ENCODE assay signal across 22 cellular contexts in genomic region chr10:21488246-21488953, GRCh38. TPM values are rescaled to one million over a fixed set of nuclear protein-coding genes. Genes with fewer than 3 reads are reported as not detected.
DNase-seq lines count a peak whose midpoint lies in the region; FAIRE-seq and TF ChIP-seq lines count a peak whose summit lies in the region.
"Had no signal": no experiment of that assay in that cellular context is flagged by ENCODE, and none has a peak within 500 bp of the region (broad histone marks: within the 10 kb centered on the region; RNA-seq: fewer than 3 reads in every experiment).

No MANE protein-coding gene starts in this region.

- H4K20me1 ChIP-seq in astrocyte (ENCODE audit: insufficient read depth, low read length) = no peaks in the 10 kb centered on the region

- no peaks in the 10 kb centered on the region for H3K9me3 Mint-ChIP-seq in astrocyte (ENCODE audit: unreplicated experiment)
- H3K9me3 Mint-ChIP-seq: activated naive CD4-positive, alpha-beta T cell treated with anti-CD3 and anti-CD28 coated beads, Interleukin-2, amount 50 U/mL, for 24 hours; stimulated activated effector memory CD8-positive, alpha-beta T cell treated with anti-CD3 and anti-CD28 coated beads, Interleukin-12 subunit alpha, Interleukin-12 subunit beta, amount 100 ng/mL, for 72 hours; T-helper 2 cell treated with Interferon-gamma antibody and Interleukin-4, amounts not matched to agents 5 μg/mL and 100 μg/mL, for 36 hours had no signal

- TF ChIP-seq CTCF in astrocyte (IDR thresholded peaks at IDR 0.05; ENCODE audit: insufficient read depth, low read depth, low read length) = no peak
- no peak for TF ChIP-seq CTCF in retinal pigment epithelial cell (conservative IDR thresholded peaks at IDR 0.05; ENCODE audit: low read depth, low read length)

- no peaks in the 10 kb centered on the region for H3K36me3 ChIP-seq in astrocyte (ENCODE audit: insufficient read depth, low read length)
- H3K36me3 ChIP-seq: brain microvascular endothelial cell, SJCRH30, thoracic aorta had no signal

- H3K4me3 ChIP-seq in astrocyte (ENCODE audit: insufficient read depth, low read depth, low read length) (no peak overlapping the region), retinal pigment epithelial cell (ENCODE audit: low read length) (no peak overlapping the region)
- H3K4me3 ChIP-seq: SJCRH30, thoracic aorta had no signal

- no peak overlapping the region for H2AFZ ChIP-seq in astrocyte (ENCODE audit: low read depth, low read length)

- no peaks in the 10 kb centered on the region for H3K79me2 ChIP-seq in astrocyte (ENCODE audit: insufficient read depth, low read length)

- no peak overlapping the region for H3K27ac ChIP-seq in astrocyte (ENCODE audit: low read depth, low read length)
- H3K27ac ChIP-seq: brain microvascular endothelial cell, SJCRH30, thoracic aorta had no signal

- no peak for FAIRE-seq in astrocyte (lab: Jason Lieb, UNC)

- H3K27ac Mint-ChIP-seq in astrocyte (ENCODE audit: unreplicated experiment) = peak overlapping the region; percentile 4
- H3K27ac Mint-ChIP-seq: activated CD8-positive, alpha-beta T cell treated with anti-CD3 and anti-CD28 coated beads, Interleukin-2, amount 10 ng/mL, durations not matched to agents 7 days and 5 days; activated naive CD4-positive, alpha-beta T cell treated with anti-CD3 and anti-CD28 coated beads, Interleukin-2, amount 50 U/mL, for 24 hours; stimulated activated effector memory CD8-positive, alpha-beta T cell treated with anti-CD3 and anti-CD28 coated beads, Interleukin-12 subunit alpha, Interleukin-12 subunit beta, amount 100 ng/mL, for 72 hours; T-helper 2 cell treated with Interferon-gamma antibody and Interleukin-4, amounts not matched to agents 5 μg/mL and 100 μg/mL, for 36 hours had no signal

- no peak overlapping the region for H3K9ac ChIP-seq in astrocyte (ENCODE audit: low read length)

- no peaks in the 10 kb centered on the region for H3K27me3 Mint-ChIP-seq in astrocyte (ENCODE audit: low read depth, unreplicated experiment)

- DNase-seq in LHCN-M2 (ENCODE audit: low read depth) (peak; percentile 26), astrocyte (ENCODE audit: low read depth) (no peak), kidney tubule cell (ENCODE audit: low spot score) (peak; percentile 54), retinal pigment epithelial cell (ENCODE audit: low read depth) (peak; percentile 39), MV-4-11 (lab: John Stamatoyannopoulos, UW) (no peak), GOT3 (lab: John Stamatoyannopoulos, UW) (no peak), 8988T (no peak), HuH-7.5 (ENCODE audit: low spot score) (no peak)
- DNase-seq: activated CD4-positive, CD25-positive, alpha-beta regulatory T cell; activated CD8-positive, alpha-beta T cell treated with anti-CD3 and anti-CD28 coated beads, Interleukin-2, amount 10 ng/mL, durations not matched to agents 7 days and 5 days; activated T-cell treated with anti-CD3 and anti-CD28 coated beads, Interleukin-2, amount 50 U/mL, for 48 hours; brain microvascular endothelial cell; DMS153; erythroblast; left ventricle myocardium superior; NCI-H2029; NCI-H526 had no signal

- peaks cover 8% of the 10 kb centered on the region for H3K36me3 Mint-ChIP-seq in astrocyte (ENCODE audit: low read depth, unreplicated experiment)
- H3K36me3 Mint-ChIP-seq: activated naive CD4-positive, alpha-beta T cell treated with anti-CD3 and anti-CD28 coated beads, Interleukin-2, amount 50 U/mL, for 24 hours; stimulated activated effector memory CD8-positive, alpha-beta T cell treated with anti-CD3 and anti-CD28 coated beads, Interleukin-12 subunit alpha, Interleukin-12 subunit beta, amount 100 ng/mL, for 72 hours had no signal

- no peak overlapping the region for H3K4me3 Mint-ChIP-seq in astrocyte (ENCODE audit: unreplicated experiment)
- H3K4me3 Mint-ChIP-seq: activated CD8-positive, alpha-beta T cell treated with anti-CD3 and anti-CD28 coated beads, Interleukin-2, amount 10 ng/mL, durations not matched to agents 7 days and 5 days; activated naive CD4-positive, alpha-beta T cell treated with anti-CD3 and anti-CD28 coated beads, Interleukin-2, amount 50 U/mL, for 24 hours; stimulated activated effector memory CD8-positive, alpha-beta T cell treated with anti-CD3 and anti-CD28 coated beads, Interleukin-12 subunit alpha, Interleukin-12 subunit beta, amount 100 ng/mL, for 72 hours; T-helper 2 cell treated with Interferon-gamma antibody and Interleukin-4, amounts not matched to agents 5 μg/mL and 100 μg/mL, for 36 hours had no signal

- H3K4me1 ChIP-seq in astrocyte (ENCODE audit: insufficient read depth, low read length) = no peaks in the 10 kb centered on the region
- H3K4me1 ChIP-seq: SJCRH30 had no signal

- H3K4me2 ChIP-seq in astrocyte (ENCODE audit: low read length) = no peak overlapping the region

- no peaks in the 10 kb centered on the region for H3K9me3 ChIP-seq in astrocyte (ENCODE audit: insufficient read depth, low read depth, low read length)
- H3K9me3 ChIP-seq: SJCRH30, thoracic aorta had no signal

- H3K27me3 ChIP-seq in astrocyte (ENCODE audit: insufficient read depth, low read length) = no peaks in the 10 kb centered on the region
- H3K27me3 ChIP-seq: brain microvascular endothelial cell, SJCRH30 had no signal

- peaks cover 14% of the 10 kb centered on the region for H3K4me1 Mint-ChIP-seq in astrocyte (ENCODE audit: low read depth, unreplicated experiment)
- H3K4me1 Mint-ChIP-seq: activated naive CD4-positive, alpha-beta T cell treated with anti-CD3 and anti-CD28 coated beads, Interleukin-2, amount 50 U/mL, for 24 hours; stimulated activated effector memory CD8-positive, alpha-beta T cell treated with anti-CD3 and anti-CD28 coated beads, Interleukin-12 subunit alpha, Interleukin-12 subunit beta, amount 100 ng/mL, for 72 hours had no signal

RNA-seq across cellular contexts. Expression of gene SKIDA1, which starts 37.1 kb away (rescaled TPM):
- total RNA-seq in LHCN-M2 (2014; rRNA removed) (0.13 and 0.63 TPM in 2 replicates), astrocyte (5.9 and 7.8 TPM in 2 replicates)
- 0.09 TPM for polyA plus RNA-seq in LHCN-M2 (2012)

RNA-seq across cellular contexts. Expression of gene MLLT10, which starts 45.6 kb away (rescaled TPM):
- total RNA-seq in LHCN-M2 (2014; rRNA removed) (15.0 and 23.3 TPM in 2 replicates), astrocyte (33.7 and 46.9 TPM in 2 replicates)
- polyA plus RNA-seq in LHCN-M2 (2012) = 9.2 TPM

Comparison
In these comparisons a context has a peak if more than half of its experiments do, and no peak if none do; other contexts are left out.
1. DNase-seq: peak in LHCN-M2 (single experiment), kidney tubule cell (single experiment) and retinal pigment epithelial cell (single experiment); none in astrocyte (single experiment), MV-4-11 (single experiment), GOT3 (single experiment), 8988T (single experiment) and HuH-7.5 (single experiment).